In genomic region chr12:7609051-7609450, GRCh38 we compare ENCODE assay signal across 23 cellular contexts. TPM values are rescaled to one million over a fixed set of nuclear protein-coding genes. Genes with fewer than 3 reads are reported as not detected.
"Had no signal": no experiment of that assay in that cellular context is flagged by ENCODE, and none has a peak within 500 bp of the region (broad histone marks: within the 10 kb centered on the region; RNA-seq: fewer than 3 reads in every experiment).

No MANE protein-coding gene starts in this region.

- H3K27me3 ChIP-seq: adrenal gland, breast epithelium, gastroesophageal sphincter, neutrophil, pancreas, right lobe of liver had no signal

- DNase-seq: activated B cell treated with CpG ODN at 0.5 μM for 24 hours; activated CD4-positive, alpha-beta memory T cell treated with anti-CD3 and anti-CD28 coated beads for 36 hours; activated CD4-positive, alpha-beta T cell treated with anti-CD3 and anti-CD28 coated beads for 4 hours; activated naive CD4-positive, alpha-beta T cell treated with anti-CD3 and anti-CD28 coated beads, Interleukin-2, amount 10 ng/mL, durations not matched to agents 7 days and 5 days; activated T-cell treated with anti-CD3 and anti-CD28 coated beads, Interleukin-2, amount 50 U/mL, for 1 hour; adrenal gland; heart left ventricle; kidney glomerular epithelial cell; left ventricle myocardium inferior; naive thymus-derived CD8-positive, alpha-beta T cell; pancreas; right lobe of liver; stimulated activated CD4-positive, alpha-beta T cell treated with anti-CD3 and anti-CD28 coated beads, Interleukin-4, amount 100 ng/mL, for 24 hours; stomach; trophoblast cell had no signal

- H3K36me3 ChIP-seq: adrenal gland, breast epithelium, gastroesophageal sphincter, heart left ventricle, left ventricle myocardium inferior, neutrophil, pancreas, right lobe of liver, stomach had no signal

- H3K4me3 Mint-ChIP-seq: activated B cell treated with CpG ODN at 0.5 μM for 24 hours, memory B cell had no signal

- H3K4me1 ChIP-seq: adrenal gland, breast epithelium, gastroesophageal sphincter, left ventricle myocardium inferior, pancreas, right lobe of liver, stomach had no signal

- FAIRE-seq: astrocyte, pancreas had no signal

- H3K27ac ChIP-seq: adrenal gland, breast epithelium, coronary artery, gastroesophageal sphincter, left ventricle myocardium inferior, neutrophil, pancreas, right lobe of liver, stomach had no signal

- H3K27ac Mint-ChIP-seq: activated B cell treated with CpG ODN at 0.5 μM for 24 hours; activated CD4-positive, alpha-beta memory T cell treated with anti-CD3 and anti-CD28 coated beads for 36 hours; memory B cell had no signal

- H3K36me3 Mint-ChIP-seq: activated CD4-positive, alpha-beta memory T cell treated with anti-CD3 and anti-CD28 coated beads for 36 hours; activated naive CD4-positive, alpha-beta T cell treated with anti-CD3 and anti-CD28 coated beads, Interleukin-2, amount 10 ng/mL, durations not matched to agents 7 days and 5 days; memory B cell; naive thymus-derived CD8-positive, alpha-beta T cell; stimulated activated effector memory CD8-positive, alpha-beta T cell treated with anti-CD3 and anti-CD28 coated beads, Interleukin-12 subunit alpha, Interleukin-12 subunit beta, amount 100 ng/mL, for 72 hours had no signal

- H3K9me3 ChIP-seq: adrenal gland, breast epithelium, gastroesophageal sphincter, heart left ventricle, left ventricle myocardium inferior, neutrophil, pancreas, right lobe of liver, stomach had no signal

- H3K4me3 ChIP-seq: adrenal gland, breast epithelium, coronary artery, gastroesophageal sphincter, heart left ventricle, left ventricle myocardium inferior, pancreas, right lobe of liver, smooth muscle cell, stomach had no signal

- ATAC-seq: gastroesophageal sphincter; heart left ventricle; naive thymus-derived CD8-positive, alpha-beta T cell; pancreas; right lobe of liver had no signal

- H3K9me3 Mint-ChIP-seq: activated B cell treated with CpG ODN at 0.5 μM for 24 hours; activated CD4-positive, alpha-beta memory T cell treated with anti-CD3 and anti-CD28 coated beads for 36 hours; activated naive CD4-positive, alpha-beta T cell treated with anti-CD3 and anti-CD28 coated beads, Interleukin-2, amount 10 ng/mL, durations not matched to agents 7 days and 5 days; memory B cell; stimulated activated effector memory CD8-positive, alpha-beta T cell treated with anti-CD3 and anti-CD28 coated beads, Interleukin-12 subunit alpha, Interleukin-12 subunit beta, amount 100 ng/mL, for 72 hours had no signal

RNA-seq across cellular contexts. Expression of gene APOBEC1, which starts 56.7 kb away (rescaled TPM):
- polyA plus RNA-seq: adrenal gland; heart left ventricle; naive thymus-derived CD8-positive, alpha-beta T cell; pancreas; smooth muscle cell had no signal
